18 cellular contexts compared by ENCODE assay signal in the genomic region with DNA sequence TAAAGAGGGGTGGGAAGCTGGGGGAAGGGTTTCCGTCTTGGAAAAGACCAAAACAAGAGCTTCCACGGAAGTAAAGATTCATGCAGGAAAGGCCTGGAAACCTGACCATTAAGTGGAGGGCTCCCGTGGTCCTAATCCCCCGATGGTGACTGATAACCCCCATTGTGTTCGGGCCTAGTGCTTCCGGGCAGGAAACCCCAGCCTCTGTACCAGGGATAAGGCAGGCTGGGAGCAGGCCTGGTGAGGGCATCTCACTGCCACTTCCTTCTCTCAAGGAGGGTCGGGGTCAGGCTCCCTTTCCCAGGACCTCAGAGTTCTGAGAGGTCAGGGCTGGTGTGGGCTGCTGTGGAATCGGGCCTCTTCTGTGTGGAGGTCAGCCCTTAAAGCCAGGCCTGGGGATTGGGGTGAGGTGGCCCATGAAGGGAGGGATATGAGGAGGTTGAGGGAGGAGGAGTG.
"Had no signal": no experiment of that assay in that cellular context is flagged by ENCODE, and none has a peak within 500 bp of the region (broad histone marks: within the 10 kb centered on the region; RNA-seq: fewer than 3 reads in every experiment).

No MANE protein-coding gene starts in this region.

- H3K9me2 ChIP-seq: SK-N-SH had no signal

- DNase-seq: activated CD4-positive, alpha-beta T cell treated with anti-CD3 and anti-CD28 coated beads for 1 hour; activated CD4-positive, alpha-beta T cell treated with anti-CD3 and anti-CD28 coated beads, Interleukin-2, amount 50 U/mL, for 48 hours; activated CD8-positive, alpha-beta memory T cell treated with anti-CD3 and anti-CD28 coated beads, Interleukin-2, amount 10 ng/mL, durations not matched to agents 7 days and 5 days; activated naive CD4-positive, alpha-beta T cell treated with anti-CD3 and anti-CD28 coated beads, Interleukin-2, amount 10 ng/mL, durations not matched to agents 7 days and 5 days; activated T-cell treated with anti-CD3 and anti-CD28 coated beads, Interleukin-2, amount 50 U/mL, for 1 hour; dorsolateral prefrontal cortex; foreskin keratinocyte; head of caudate nucleus; natural killer cell; sigmoid colon; SK-N-SH; stimulated activated CD4-positive, alpha-beta T cell treated with anti-CD3 and anti-CD28 coated beads, Interleukin-1b, Interleukin-23, amount 100 ng/mL, for 48 hours; stimulated activated naive CD8-positive, alpha-beta T cell treated with anti-CD3 and anti-CD28 coated beads, Interleukin-15, amount 100 ng/mL, for 72 hours; T-helper 1 cell; T1000; testis had no signal

- H3K9me3 ChIP-seq: prostate gland, SK-N-SH, testis had no signal

- H3K4me3 ChIP-seq: dorsolateral prefrontal cortex, prostate gland, sigmoid colon, testis had no signal

- H3K36me3 ChIP-seq: prostate gland, sigmoid colon had no signal

- H3K4me2 ChIP-seq: SK-N-SH had no signal

- H3K27ac Mint-ChIP-seq: activated CD8-positive, alpha-beta memory T cell treated with anti-CD3 and anti-CD28 coated beads, Interleukin-2, amount 10 ng/mL, durations not matched to agents 7 days and 5 days; activated naive CD4-positive, alpha-beta T cell treated with anti-CD3 and anti-CD28 coated beads, Interleukin-2, amount 10 ng/mL, durations not matched to agents 7 days and 5 days; activated T-helper 2 cell treated with anti-CD3 and anti-CD28 coated beads, Interferon-gamma antibody, Interleukin-2, Interleukin-4, amounts not matched to agents 10 μg/mL and 5 μg/mL and 100 μg/mL, durations not matched to agents 14 hours and 24 hours and 36 hours; natural killer cell; stimulated activated naive CD8-positive, alpha-beta T cell treated with anti-CD3 and anti-CD28 coated beads, Interleukin-15, amount 100 ng/mL, for 72 hours had no signal

- H3K4me3 Mint-ChIP-seq: activated CD8-positive, alpha-beta memory T cell treated with anti-CD3 and anti-CD28 coated beads, Interleukin-2, amount 10 ng/mL, durations not matched to agents 7 days and 5 days; activated naive CD4-positive, alpha-beta T cell treated with anti-CD3 and anti-CD28 coated beads, Interleukin-2, amount 10 ng/mL, durations not matched to agents 7 days and 5 days; natural killer cell; stimulated activated naive CD8-positive, alpha-beta T cell treated with anti-CD3 and anti-CD28 coated beads, Interleukin-15, amount 100 ng/mL, for 72 hours had no signal

- H3K4me1 ChIP-seq: foreskin keratinocyte, prostate gland, sigmoid colon, testis had no signal

- ATAC-seq: activated CD8-positive, alpha-beta memory T cell treated with anti-CD3 and anti-CD28 coated beads, Interleukin-2, amount 10 ng/mL, durations not matched to agents 7 days and 5 days; foreskin keratinocyte; natural killer cell; stimulated activated naive CD8-positive, alpha-beta T cell treated with anti-CD3 and anti-CD28 coated beads, Interleukin-15, amount 100 ng/mL, for 72 hours had no signal

- H3K9ac ChIP-seq: SK-N-SH had no signal

- H3K27me3 ChIP-seq: foreskin keratinocyte, sigmoid colon, testis had no signal

- H3K27ac ChIP-seq: dorsolateral prefrontal cortex, foreskin keratinocyte, prostate gland, sigmoid colon, testis had no signal
